28 cellular contexts compared by ENCODE assay signal in genomic region chr12:9806714-9807113, GRCh38. TPM values are rescaled to one million over a fixed set of nuclear protein-coding genes. Genes with fewer than 3 reads are reported as not detected.
"Had no signal": no experiment of that assay in that cellular context is flagged by ENCODE, and none has a peak within 500 bp of the region (broad histone marks: within the 10 kb centered on the region; RNA-seq: fewer than 3 reads in every experiment).

No MANE protein-coding gene starts in this region.

- H3K4me3 ChIP-seq: left lung, lower lobe of right lung, ovary, smooth muscle cell, stomach, testis, thyroid gland, transverse colon, upper lobe of left lung had no signal

- H3K36me3 ChIP-seq: left lung, lower lobe of right lung, ovary, stomach, thyroid gland, transverse colon, upper lobe of left lung had no signal

- H3K4me1 ChIP-seq: lower lobe of right lung, testis, thyroid gland, transverse colon, upper lobe of left lung had no signal

- H3K9me3 ChIP-seq: left lung, lower lobe of right lung, ovary, stomach, testis, thyroid gland, transverse colon, upper lobe of left lung had no signal

- DNase-seq: head of caudate nucleus; hippocampal formation; kidney glomerular epithelial cell; left cardiac atrium; left lung; lower lobe of right lung; mammary epithelial cell; mesenchymal stem cell; naive B cell; natural killer cell; ovary; retina; right cardiac atrium; stimulated activated CD4-positive, alpha-beta T cell treated with anti-CD3 and anti-CD28 coated beads, Interleukin-1b, Interleukin-23, amount 100 ng/mL, for 48 hours; stimulated activated CD4-positive, alpha-beta T cell treated with anti-CD3 and anti-CD28 coated beads, Interleukin-2, amount 100 ng/mL, for 48 hours; stimulated activated naive B cell treated with anti-CD40 and anti-IgM and Interleukin-4, amounts not matched to agents 10 μg/mL and 1 μg/mL and 100 μg/mL, for 72 hours; stimulated activated naive CD8-positive, alpha-beta T cell treated with anti-CD3 and anti-CD28 coated beads, Interleukin-15, Interleukin-2, amounts not matched to agents 100 U/mL and 50 U/mL, for 24 hours; stomach; testis; thyroid gland; transverse colon; upper lobe of left lung had no signal

- ATAC-seq: left cardiac atrium; left lung; lower lobe of right lung; natural killer cell; right cardiac atrium; sciatic nerve; stimulated activated naive B cell treated with anti-CD40 and anti-IgM and Interleukin-4, amounts not matched to agents 10 μg/mL and 1 μg/mL and 100 μg/mL, for 72 hours; stimulated activated naive CD8-positive, alpha-beta T cell treated with anti-CD3 and anti-CD28 coated beads, Interleukin-15, Interleukin-2, amounts not matched to agents 100 U/mL and 50 U/mL, for 24 hours had no signal

- H3K27ac ChIP-seq: left lung, lower lobe of right lung, ovary, stomach, testis, thyroid gland, transverse colon, upper lobe of left lung had no signal

- H3K27me3 ChIP-seq: left lung, ovary, stomach, testis, thyroid gland, transverse colon, upper lobe of left lung had no signal

RNA-seq across cellular contexts. Expression of gene KLRF1, which starts 20.6 kb away (rescaled TPM):
- total RNA-seq: mammary epithelial cell, mucosa of gallbladder, progenitor cell of endocrine pancreas, smooth muscle cell, transverse colon had no signal
- polyA plus RNA-seq: mammary epithelial cell, neural cell, smooth muscle cell had no signal

RNA-seq across cellular contexts. Expression of gene CD69, which starts 46.0 kb away (rescaled TPM):
- total RNA-seq: mammary epithelial cell, progenitor cell of endocrine pancreas had no signal
- polyA plus RNA-seq: keratinocyte, mammary epithelial cell, smooth muscle cell had no signal
